ENCODE assay signal across 6 cellular contexts in genomic region chr3:130175195-130175594, GRCh38.
DNase-seq lines count a peak whose midpoint lies in the region; TF ChIP-seq lines count a peak whose summit lies in the region.
"Not testable (repeated sequence)": the region's sequence is repeated elsewhere in the genome, so short reads cannot be mapped to it uniquely, and the experiment has no call there.

No MANE protein-coding gene starts in this region.

- peaks cover 21% of the 10 kb centered on the region for H3F3A ChIP-seq in MM.1S (ENCODE audit: insufficient read depth, low read length)

- not testable (repeated sequence) for H3K9ac ChIP-seq in MM.1S (ENCODE audit: low read length); mesendoderm (ENCODE audit: low read length)

- peak overlapping the region; percentile 61 for H2BK120ac ChIP-seq in mesendoderm (ENCODE audit: low read depth, low read length)

- not testable (repeated sequence) for H3K9me2 ChIP-seq in MM.1S (replicated peaks; ENCODE audit: insufficient read depth, low read length)

- not testable (repeated sequence) for H3K4me3 ChIP-seq in MM.1S (ENCODE audit: low read length); mesendoderm (ENCODE audit: low read length)

- not testable (repeated sequence) for H3K36me3 ChIP-seq in MM.1S (replicated peaks; ENCODE audit: insufficient read depth, low read length); mesendoderm (ENCODE audit: control insufficient read depth, insufficient read depth, low read length)

- WGBS in mesendoderm (ENCODE audit: extremely low coverage, insufficient coverage, low lambda C conversion rate): no CpG with 5 or more reads among the region's 4 CpGs

- peak overlapping the region; percentile 63 for H2BK5ac ChIP-seq in mesendoderm (ENCODE audit: low read length)

- not testable (repeated sequence) for H3K79me1 ChIP-seq in mesendoderm (ENCODE audit: low read length)

- peaks cover 12% of the 10 kb centered on the region for H3K4me1 ChIP-seq in MM.1S (ENCODE audit: low read length)
- not testable (repeated sequence) for H3K4me1 ChIP-seq in mesendoderm (ENCODE audit: control insufficient read depth, low read depth, low read length)

- not testable (repeated sequence) for H3K27me3 ChIP-seq in MM.1S (replicated peaks; ENCODE audit: insufficient read depth, low read length); mesendoderm (ENCODE audit: insufficient read depth, low read length, poor library complexity)

- H3K4ac ChIP-seq in mesendoderm (ENCODE audit: low read depth, low read length): not testable (repeated sequence)

- not testable (repeated sequence) for H3K23ac ChIP-seq in mesendoderm (ENCODE audit: low read length)

- DNase-seq in GM10266 (ENCODE audit: extremely low spot score) (peak; percentile 6), GM13976 (ENCODE audit: low spot score) (peak; percentile 21), GM20000 (ENCODE audit: low spot score) (peak; percentile 7), MM.1S (peak; percentile 90), RPMI8226 (peak; percentile 68)
- not testable (repeated sequence) for DNase-seq in mesendoderm

- peak overlapping the region; percentile 75; the same call in 1 of the 2 replicates for H3K27ac ChIP-seq in MM.1S (ENCODE audit: low read length)
- H3K27ac ChIP-seq in mesendoderm (ENCODE audit: low read depth, low read length): not testable (repeated sequence)

- not testable (repeated sequence) for H4K8ac ChIP-seq in mesendoderm (ENCODE audit: low read depth, low read length)

- not testable (repeated sequence) for H2BK15ac ChIP-seq in mesendoderm (replicated peaks; ENCODE audit: low read depth)

- not testable (repeated sequence) for H3K56ac ChIP-seq in mesendoderm (ENCODE audit: low read length)

- not testable (repeated sequence) for H3K4me2 ChIP-seq in MM.1S (ENCODE audit: low read depth, low read length); mesendoderm (ENCODE audit: low read length)

- H4K5ac ChIP-seq in mesendoderm (ENCODE audit: low read length): not testable (repeated sequence)

- not testable (repeated sequence) for H3K79me2 ChIP-seq in MM.1S (ENCODE audit: low read length); mesendoderm (ENCODE audit: control insufficient read depth, insufficient read depth, low read length)

- H2AFZ ChIP-seq in MM.1S (ENCODE audit: low read length): not testable (repeated sequence)

- TF ChIP-seq CTCF in GM10266 (IDR thresholded peaks at IDR 0.05; ENCODE audit: control insufficient read depth, insufficient read depth, low read depth, missing control alignments); GM13976 (IDR thresholded peaks at IDR 0.05; ENCODE audit: borderline replicate concordance, control extremely low read depth, extremely low read depth, insufficient read depth, missing control alignments); GM20000 (IDR thresholded peaks at IDR 0.05; ENCODE audit: extremely low read depth, missing control alignments); MM.1S (IDR thresholded peaks at IDR 0.05; ENCODE audit: low read length): not testable (repeated sequence)

- not testable (repeated sequence) for H2AK5ac ChIP-seq in mesendoderm (ENCODE audit: low read length)

- in situ Hi-C loops in GM13976 (cut with MboI; ENCODE audit: low sequenced_read_pairs, unreplicated experiment): not testable (repeated sequence)

- H4K20me1 ChIP-seq in MM.1S (ENCODE audit: insufficient read depth, low read length): not testable (repeated sequence)

- H3K18ac ChIP-seq in mesendoderm (ENCODE audit: low read length): not testable (repeated sequence)

- H3K9me3 ChIP-seq in MM.1S (replicated peaks; ENCODE audit: insufficient read depth, low read length): not testable (repeated sequence)
